27 cellular contexts compared by ENCODE assay signal in genomic region chr11:104771782-104772181, GRCh38.
DNase-seq lines count a peak whose midpoint lies in the region; ATAC-seq, FAIRE-seq and TF ChIP-seq lines count a peak whose summit lies in the region.
"Had no signal": no experiment of that assay in that cellular context is flagged by ENCODE, and none has a peak within 500 bp of the region (broad histone marks: within the 10 kb centered on the region; RNA-seq: fewer than 3 reads in every experiment).

No MANE protein-coding gene starts in this region.

- no peak for ATAC-seq in activated CD4-positive, alpha-beta T cell treated with anti-CD3 and anti-CD28 coated beads for 36 hours
- ATAC-seq in foreskin keratinocyte (no peak), HG03095 (IDR thresholded peaks at IDR 0.05; ENCODE audit: unreplicated experiment) (no peak)
- ATAC-seq: left cardiac atrium; stimulated activated effector memory CD8-positive, alpha-beta T cell treated with anti-CD3 and anti-CD28 coated beads, Interleukin-12 subunit alpha, Interleukin-12 subunit beta, amount 100 ng/mL, for 72 hours had no signal

- H3K36me3 Mint-ChIP-seq in activated CD4-positive, alpha-beta T cell treated with anti-CD3 and anti-CD28 coated beads for 36 hours (ENCODE audit: low read depth), result no peaks in the 10 kb centered on the region
- H3K36me3 Mint-ChIP-seq: activated naive CD8-positive, alpha-beta T cell; stimulated activated effector memory CD8-positive, alpha-beta T cell treated with anti-CD3 and anti-CD28 coated beads, Interleukin-12 subunit alpha, Interleukin-12 subunit beta, amount 100 ng/mL, for 72 hours had no signal

- H3K36me3 ChIP-seq in bronchial epithelial cell (ENCODE audit: control insufficient read depth, insufficient read depth, low read length) (no peaks in the 10 kb centered on the region), tibial nerve (no peaks in the 10 kb centered on the region)
- H3K36me3 ChIP-seq: esophagus muscularis mucosa had no signal

- no peak overlapping the region for H3K4me3 ChIP-seq in bronchial epithelial cell (ENCODE audit: low read depth, low read length)
- no peak overlapping the region for H3K4me3 ChIP-seq in tibial nerve
- H3K4me3 ChIP-seq: esophagus muscularis mucosa had no signal

- DNase-seq in activated CD4-positive, alpha-beta T cell treated with anti-CD3 and anti-CD28 coated beads for 36 hours, result no peak
- no peak for DNase-seq in activated CD4-positive, alpha-beta T cell treated with anti-CD3 and anti-CD28 coated beads, Interleukin-2, amount 50 U/mL, for 1 hour
- peak; percentile 94 for DNase-seq in bronchial epithelial cell (ENCODE audit: low read depth)
- peak; percentile 56 to 70 for DNase-seq in foreskin keratinocyte
- no peak for DNase-seq in tibial nerve (ENCODE audit: low spot score in 2 of 2)
- no peak for DNase-seq in head of caudate nucleus
- no peak for DNase-seq in inferior parietal cortex (ENCODE audit: extremely low spot score)
- DNase-seq: activated CD4-positive, alpha-beta memory T cell treated with anti-CD3 and anti-CD28 coated beads, Interleukin-2, amount 10 ng/mL, durations not matched to agents 7 days and 5 days; CD8-positive, alpha-beta memory T cell; DMS79; glutamatergic neuron; H7; left cardiac atrium; NCI-H187 treated with DMSO at 0.1 percent for 48 hours; NCI-H345; NCI-H82; OCI-M1; retina; Right ventricle myocardium superior; stimulated activated CD4-positive, alpha-beta T cell treated with anti-CD3 and anti-CD28 coated beads, Interleukin-2, amount 100 ng/mL, for 48 hours had no signal

- peak; percentile 97 for FAIRE-seq in bronchial epithelial cell (lab: Jason Lieb, UNC)
- FAIRE-seq: A204.1 had no signal

- intact Hi-C loops in activated CD4-positive, alpha-beta T cell treated with anti-CD3 and anti-CD28 coated beads for 36 hours (cut with DNase I, micrococcal nuclease), result no loop called here
- intact Hi-C loops in head of caudate nucleus (cut with DNase I), result no loop called here

- WGBS in tibial nerve, 2 donors, result 59 to 64% methylated on average over 2 of the region's 2 CpGs

- TF ChIP-seq CTCF in bronchial epithelial cell (IDR thresholded peaks at IDR 0.05; ENCODE audit: insufficient read depth, low read length, severe bottlenecking) (no peak), foreskin keratinocyte (conservative IDR thresholded peaks at IDR 0.05) (no peak), tibial nerve (IDR thresholded peaks at IDR 0.05) (no peak)

- no peak overlapping the region for H3K4me3 Mint-ChIP-seq in activated CD4-positive, alpha-beta T cell treated with anti-CD3 and anti-CD28 coated beads for 36 hours
- H3K4me3 Mint-ChIP-seq: activated CD4-positive, alpha-beta memory T cell treated with anti-CD3 and anti-CD28 coated beads, Interleukin-2, amount 10 ng/mL, durations not matched to agents 7 days and 5 days; activated naive CD8-positive, alpha-beta T cell; CD8-positive, alpha-beta memory T cell; memory B cell; stimulated activated effector memory CD8-positive, alpha-beta T cell treated with anti-CD3 and anti-CD28 coated beads, Interleukin-12 subunit alpha, Interleukin-12 subunit beta, amount 100 ng/mL, for 72 hours had no signal

- H3K27me3 Mint-ChIP-seq in activated CD4-positive, alpha-beta T cell treated with anti-CD3 and anti-CD28 coated beads for 36 hours, result no peaks in the 10 kb centered on the region
- H3K27me3 Mint-ChIP-seq: activated CD4-positive, alpha-beta memory T cell treated with anti-CD3 and anti-CD28 coated beads, Interleukin-2, amount 10 ng/mL, durations not matched to agents 7 days and 5 days; activated naive CD8-positive, alpha-beta T cell; CD8-positive, alpha-beta memory T cell; memory B cell had no signal

- H3K27ac Mint-ChIP-seq in activated CD4-positive, alpha-beta T cell treated with anti-CD3 and anti-CD28 coated beads for 36 hours, result peak overlapping the region; percentile 13
- H3K27ac Mint-ChIP-seq: activated CD4-positive, alpha-beta memory T cell treated with anti-CD3 and anti-CD28 coated beads, Interleukin-2, amount 10 ng/mL, durations not matched to agents 7 days and 5 days; activated T-helper 2 cell treated with anti-CD3 and anti-CD28 coated beads, Interferon-gamma antibody, Interleukin-2, Interleukin-4, amounts not matched to agents 10 μg/mL and 5 μg/mL and 100 μg/mL, durations not matched to agents 14 hours and 24 hours and 36 hours; memory B cell; stimulated activated effector memory CD8-positive, alpha-beta T cell treated with anti-CD3 and anti-CD28 coated beads, Interleukin-12 subunit alpha, Interleukin-12 subunit beta, amount 100 ng/mL, for 72 hours had no signal

- CTCF ChIA-PET in activated CD4-positive, alpha-beta T cell treated with anti-CD3 and anti-CD28 coated beads for 36 hours (lab: Charles Lee), result interaction anchor here (0.7 kb wide), 1 partner anchor 148 kb away, joined by 3 read pairs; no protein-coding TSS in a partner anchor

- H3K4me1 ChIP-seq in foreskin keratinocyte, result peaks cover 23% of the 10 kb centered on the region
- peaks cover 0 to 22% (median 3%) of the 10 kb centered on the region in 4 donors for H3K4me1 ChIP-seq in tibial nerve

- POLR2A ChIA-PET in activated CD4-positive, alpha-beta T cell treated with anti-CD3 and anti-CD28 coated beads for 36 hours (lab: Charles Lee), result no interaction called here

- peaks cover 15% of the 10 kb centered on the region for H3K4me1 Mint-ChIP-seq in activated CD4-positive, alpha-beta T cell treated with anti-CD3 and anti-CD28 coated beads for 36 hours
- H3K4me1 Mint-ChIP-seq: stimulated activated effector memory CD8-positive, alpha-beta T cell treated with anti-CD3 and anti-CD28 coated beads, Interleukin-12 subunit alpha, Interleukin-12 subunit beta, amount 100 ng/mL, for 72 hours had no signal

- no peak for TF ChIP-seq POLR2A in tibial nerve (IDR thresholded peaks at IDR 0.05)

- H3K27ac ChIP-seq in foreskin keratinocyte, result peak overlapping the region; percentile 94
- H3K27ac ChIP-seq in tibial nerve, result peak overlapping the region in 3 of 4 donors; percentile 7 to 79 (median 74)

- TF ChIP-seq EP300 in tibial nerve (IDR thresholded peaks at IDR 0.05), result no peak

- peaks cover 2% of the 10 kb centered on the region for H3K9me3 Mint-ChIP-seq in activated CD4-positive, alpha-beta T cell treated with anti-CD3 and anti-CD28 coated beads for 36 hours (ENCODE audit: low read depth)
- H3K9me3 Mint-ChIP-seq: CD8-positive, alpha-beta memory T cell; memory B cell had no signal

- peaks cover 0 to 9% (median 0%) of the 10 kb centered on the region in 4 donors for H3K9me3 ChIP-seq in tibial nerve
- H3K9me3 ChIP-seq: esophagus muscularis mucosa had no signal

- H3K27me3 ChIP-seq in bronchial epithelial cell (ENCODE audit: control insufficient read depth, insufficient read depth, low read length) (no peaks in the 10 kb centered on the region), foreskin keratinocyte (no peaks in the 10 kb centered on the region), tibial nerve (no peaks in the 10 kb centered on the region)
- H3K27me3 ChIP-seq: esophagus muscularis mucosa had no signal

Comparison
In these comparisons a context has a peak if more than half of its experiments do, and no peak if none do; other contexts are left out.
1. DNase-seq: peak in bronchial epithelial cell (single experiment) and foreskin keratinocyte (2 of 2); none in activated CD4-positive, alpha-beta T cell treated with anti-CD3 and anti-CD28 coated beads for 36 hours (single experiment), activated CD4-positive, alpha-beta T cell treated with anti-CD3 and anti-CD28 coated beads, Interleukin-2, amount 50 U/mL, for 1 hour (single experiment), tibial nerve (0 of 2), head of caudate nucleus (0 of 42) and inferior parietal cortex (single experiment).